ENCODE assay signal across 25 cellular contexts in genomic region chr17:56648341-56648740, GRCh38. TPM values are rescaled to one million over a fixed set of nuclear protein-coding genes. Genes with fewer than 3 reads are reported as not detected.
DNase-seq lines count a peak whose midpoint lies in the region; ATAC-seq, FAIRE-seq and TF ChIP-seq lines count a peak whose summit lies in the region.
"Had no signal": no experiment of that assay in that cellular context is flagged by ENCODE, and none has a peak within 500 bp of the region (broad histone marks: within the 10 kb centered on the region; RNA-seq: fewer than 3 reads in every experiment).

No MANE protein-coding gene starts in this region.

- H3K9me3 ChIP-seq in SK-N-SH (no peaks in the 10 kb centered on the region), A549 (peaks cover 14% of the 10 kb centered on the region; the same call in 1 of the 3 replicates)
- H3K9me3 ChIP-seq: BE2C had no signal

- H3F3A ChIP-seq in SK-N-SH (replicated peaks; ENCODE audit: insufficient read depth) = no peaks in the 10 kb centered on the region

- no peaks in the 10 kb centered on the region; the same call in none of the 2 replicates for H3K27me3 Mint-ChIP-seq in WTC11 (ENCODE audit: low read depth)

- TF ChIP-seq RAD21 in SK-N-SH (IDR thresholded peaks at IDR 0.05; ENCODE audit: low read length) (no peak), A549 (conservative IDR thresholded peaks at IDR 0.05 in 1 of 2, IDR thresholded peaks at IDR 0.05 in 1 of 2) (no peak)

- 0 out of 2 replicates have a peak overlapping the region, but pooled peaks have one; percentile 51 for H3K27ac Mint-ChIP-seq in WTC11
- H3K27ac Mint-ChIP-seq: CD14-positive monocyte; CD4-positive, alpha-beta memory T cell; CD4-positive, CD25-positive, alpha-beta regulatory T cell; CD8-positive, alpha-beta memory T cell had no signal

- H3K9me2 ChIP-seq in SK-N-SH = no peaks in the 10 kb centered on the region

- H3K4me1 Mint-ChIP-seq in WTC11 = no peaks in the 10 kb centered on the region
- H3K4me1 Mint-ChIP-seq: CD14-positive monocyte; CD4-positive, alpha-beta memory T cell; CD8-positive, alpha-beta memory T cell had no signal

- no peak overlapping the region for H3K4me2 ChIP-seq in SK-N-SH
- H3K4me2 ChIP-seq in A549 = no peak overlapping the region
- H3K4me2 ChIP-seq: BLaER1 had no signal

- H3K4me3 Mint-ChIP-seq in WTC11 = no peak overlapping the region
- H3K4me3 Mint-ChIP-seq: CD14-positive monocyte; CD4-positive, alpha-beta memory T cell; CD4-positive, CD25-positive, alpha-beta regulatory T cell; CD8-positive, alpha-beta memory T cell had no signal

- POLR2A ChIA-PET in SK-N-SH (lab: Yijun Ruan, JAX) = no interaction called here
- POLR2A ChIA-PET in A549 (lab: Yijun Ruan, JAX) = no interaction called here
- POLR2A ChIA-PET in WTC11 (lab: Charles Lee) = no interaction called here

- H3K4me3 ChIP-seq in SK-N-SH (ENCODE audit: low read depth in 2 of 2, low read length in 1 of 2) (no peak overlapping the region), A549 (no peak overlapping the region)
- H3K4me3 ChIP-seq: BLaER1, GM12878 had no signal

- no peaks in the 10 kb centered on the region; the same call in 1 of the 2 replicates for H3K27me3 ChIP-seq in SK-N-SH (ENCODE audit: insufficient read depth)
- H3K27me3 ChIP-seq: BLaER1 had no signal

- H3K9me3 Mint-ChIP-seq in WTC11 = peaks cover 4% of the 10 kb centered on the region
- H3K9me3 Mint-ChIP-seq: CD4-positive, CD25-positive, alpha-beta regulatory T cell had no signal

- CTCF ChIA-PET in SK-N-SH (lab: Yijun Ruan, JAX) = interaction anchor here (1.2 kb wide), 1 partner anchor 56 kb away, joined by 6 read pairs; no protein-coding TSS in a partner anchor
- CTCF ChIA-PET in A549 (lab: Yijun Ruan, JAX) = no interaction called here
- CTCF ChIA-PET in WTC11 (lab: Charles Lee) = interaction anchor here (0.9 to 1.0 kb wide), 2 partner anchors 55 to 132 kb away, joined by 3 to 4 read pairs; partner anchors contain the start of gene NOG

- peak; percentile 46 for FAIRE-seq in A549 (lab: Jason Lieb, UNC)
- FAIRE-seq: GM12878, GM12892, GM18507 had no signal

- TF ChIP-seq EP300 in SK-N-SH (IDR thresholded peaks at IDR 0.05; ENCODE audit: borderline replicate concordance in 1 of 2, low read depth in 1 of 2, low read length in 1 of 2) (no peak), A549 (IDR thresholded peaks at IDR 0.05) (no peak)

- WGBS in SK-N-SH (ENCODE audit: low lambda C conversion rate) = 47% methylated on average over 4 of the region's 4 CpGs
- 87% methylated on average over 4 of the region's 4 CpGs for WGBS in A549 (ENCODE audit: missing lambda C conversion rate)

- DNase-seq in SK-N-SH = no peak
- no peak for DNase-seq in A549 (ENCODE audit: low read depth in 1 of 2, low spot score in 1 of 2)
- DNase-seq in WTC11 (ENCODE audit: low spot score) = no peak
- DNase-seq in germinal center (ENCODE audit: low spot score) = no peak
- DNase-seq: ACHN; BE2C; C1 segment of cervical spinal cord; CD4-positive, alpha-beta memory T cell; CD4-positive, CD25-positive, alpha-beta regulatory T cell; CD8-positive, alpha-beta memory T cell; COR-L47; DMS 273 treated with DMSO at 0.1 percent for 48 hours; DMS153; DMS53; DMS79; DND-41; EL; GDM1 had no signal

- peak overlapping the region; percentile 25; the same call in 1 of the 2 replicates for H2AFZ ChIP-seq in SK-N-SH (ENCODE audit: low read depth)

- H3K36me3 Mint-ChIP-seq in WTC11 = no peaks in the 10 kb centered on the region
- H3K36me3 Mint-ChIP-seq: CD4-positive, alpha-beta memory T cell; CD4-positive, CD25-positive, alpha-beta regulatory T cell had no signal

- no peaks in the 10 kb centered on the region for H3K79me2 ChIP-seq in SK-N-SH (ENCODE audit: insufficient read depth)

- TF ChIP-seq POLR2A in A549 (IDR thresholded peaks at IDR 0.05; ENCODE audit: low read length) = no peak

- H4K20me1 ChIP-seq in SK-N-SH (ENCODE audit: insufficient read depth) = no peaks in the 10 kb centered on the region
- H4K20me1 ChIP-seq: BLaER1 had no signal

- no peak for ATAC-seq in SK-N-SH treated with all-trans-retinoic acid at 6 μM for 48 hours
- no peak for ATAC-seq in A549
- no peak for ATAC-seq in WTC11
- ATAC-seq: GM12878 had no signal

- TF ChIP-seq CTCF in SK-N-SH (IDR thresholded peaks at IDR 0.05) (no peak), A549 (IDR thresholded peaks at IDR 0.05) (no peak), WTC11 (IDR thresholded peaks at IDR 0.05) (no peak)

- no peaks in the 10 kb centered on the region for H3K36me3 ChIP-seq in SK-N-SH (replicated peaks in 1 of 2; ENCODE audit: control insufficient read depth in 1 of 2, insufficient read depth in 2 of 2, low read length in 1 of 2)
- H3K36me3 ChIP-seq: BE2C, BLaER1 had no signal

- H3K4me1 ChIP-seq in SK-N-SH (ENCODE audit: control insufficient read depth in 1 of 2, insufficient read depth in 2 of 2, low read depth in 1 of 2, low read length in 1 of 2) (no peaks in the 10 kb centered on the region), A549 (no peaks in the 10 kb centered on the region)
- H3K4me1 ChIP-seq: BE2C had no signal

- H3K9ac ChIP-seq in SK-N-SH = no peak overlapping the region
- H3K9ac ChIP-seq: BLaER1 had no signal

- H3K27ac ChIP-seq in SK-N-SH (ENCODE audit: low read depth in 2 of 2, low read length in 1 of 2) (no peak overlapping the region), A549 (no peak overlapping the region)
- H3K27ac ChIP-seq: 22Rv1, BLaER1 had no signal

TF ChIP-seq in SK-N-SH, 30 proteins besides CTCF, POLR2A, EP300 and RAD21 (continues in another document):
- TF ChIP-seq TEAD4 (IDR thresholded peaks at IDR 0.05; ENCODE audit: borderline replicate concordance, insufficient read depth) = no peak
- no peak for TF ChIP-seq RXRA (IDR thresholded peaks at IDR 0.05; ENCODE audit: borderline replicate concordance, low read depth)

TF ChIP-seq in SK-N-SH treated with all-trans-retinoic acid at 6 μM for 48 hours, 23 proteins besides CTCF, POLR2A, EP300 and RAD21 (continues in another document):
- no peak for TF ChIP-seq CSRNP3 (CRISPR knock-in tag; IDR thresholded peaks at IDR 0.05)
- TF ChIP-seq RARB (CRISPR knock-in tag; IDR thresholded peaks at IDR 0.05) = no peak
- TF ChIP-seq GLIS3 (CRISPR knock-in tag; IDR thresholded peaks at IDR 0.05) = no peak

TF ChIP-seq in A549, 52 proteins besides CTCF, POLR2A, EP300 and RAD21:
- TF ChIP-seq EHMT2 (IDR thresholded peaks at IDR 0.05; ENCODE audit: low read depth) = no peak
- no peak for TF ChIP-seq MAFK (IDR thresholded peaks at IDR 0.05; ENCODE audit: partially characterized antibody)
- TF ChIP-seq NFE2L2 (conservative IDR thresholded peaks at IDR 0.05; ENCODE audit: low read length) = no peak
- no peak for TF ChIP-seq TP53 (CRISPR knock-in tag; IDR thresholded peaks at IDR 0.05)
- no peak for TF ChIP-seq HEYL (CRISPR knock-in tag; IDR thresholded peaks at IDR 0.05)

TF ChIP-seq in WTC11, 78 proteins besides CTCF, POLR2A, EP300 and RAD21 (continues in another document):
- TF ChIP-seq SP1 (CRISPR knock-in tag; conservative IDR thresholded peaks at IDR 0.05) (no peak), FOXK1 (CRISPR knock-in tag; IDR thresholded peaks at IDR 0.05) (no peak), E2F5 (CRISPR knock-in tag; IDR thresholded peaks at IDR 0.05) (no peak), ZNF396 (CRISPR knock-in tag; IDR thresholded peaks at IDR 0.05; ENCODE audit: borderline replicate concordance) (no peak), RELA (CRISPR knock-in tag; IDR thresholded peaks at IDR 0.05; ENCODE audit: borderline replicate concordance) (no peak), SMAD4 (CRISPR knock-in tag; IDR thresholded peaks at IDR 0.05) (no peak), AFF4 (CRISPR knock-in tag; IDR thresholded peaks at IDR 0.05; ENCODE audit: borderline replicate concordance) (no peak)

RNA-seq across cellular contexts. Expression of gene NOG, which starts 54.8 kb away (rescaled TPM):
- polyA plus RNA-seq in SK-N-SH (2012; rRNA removed) = 3.1 and 3.2 TPM in 2 replicates
- 1.4 and 2.7 TPM in 2 replicates for polyA plus RNA-seq in SK-N-SH (2012; cell fraction: cytosol; rRNA removed)
- polyA plus RNA-seq in SK-N-SH (2012; cell fraction: nucleus; rRNA removed) = 2.5 and 2.7 TPM in 2 replicates
- polyA plus RNA-seq in A549 (2011; rRNA removed) = 0.21 and 0.25 TPM in 2 replicates
- 1.5 and 2.0 TPM in 2 replicates for polyA plus RNA-seq in A549 (2012; cell fraction: cytosol; rRNA removed)
- 2.2 and 3.4 TPM in 2 replicates for polyA plus RNA-seq in A549 (2012; cell fraction: nucleus; rRNA removed)
- 0.67 to 0.92 TPM (median 0.73 TPM) in 3 replicates for polyA plus RNA-seq in A549 (2017; fragmentation: RNase III; extraction: RNeasy Plus Mini Kit Qiagen cat#74134 plus additional on column Dnase treatment)
- 0.21 TPM in 1 of 2 replicates, not detected in the other for polyA minus RNA-seq in A549 (2011; rRNA and poly(A)+ RNA removed)
- total RNA-seq in WTC11 (2021) = 0.89 to 1.2 TPM (median 1.1 TPM) in 3 replicates
- polyA plus RNA-seq: GM12878 had no signal
